ENCODE assay signal across 26 cellular contexts in the genomic region with DNA sequence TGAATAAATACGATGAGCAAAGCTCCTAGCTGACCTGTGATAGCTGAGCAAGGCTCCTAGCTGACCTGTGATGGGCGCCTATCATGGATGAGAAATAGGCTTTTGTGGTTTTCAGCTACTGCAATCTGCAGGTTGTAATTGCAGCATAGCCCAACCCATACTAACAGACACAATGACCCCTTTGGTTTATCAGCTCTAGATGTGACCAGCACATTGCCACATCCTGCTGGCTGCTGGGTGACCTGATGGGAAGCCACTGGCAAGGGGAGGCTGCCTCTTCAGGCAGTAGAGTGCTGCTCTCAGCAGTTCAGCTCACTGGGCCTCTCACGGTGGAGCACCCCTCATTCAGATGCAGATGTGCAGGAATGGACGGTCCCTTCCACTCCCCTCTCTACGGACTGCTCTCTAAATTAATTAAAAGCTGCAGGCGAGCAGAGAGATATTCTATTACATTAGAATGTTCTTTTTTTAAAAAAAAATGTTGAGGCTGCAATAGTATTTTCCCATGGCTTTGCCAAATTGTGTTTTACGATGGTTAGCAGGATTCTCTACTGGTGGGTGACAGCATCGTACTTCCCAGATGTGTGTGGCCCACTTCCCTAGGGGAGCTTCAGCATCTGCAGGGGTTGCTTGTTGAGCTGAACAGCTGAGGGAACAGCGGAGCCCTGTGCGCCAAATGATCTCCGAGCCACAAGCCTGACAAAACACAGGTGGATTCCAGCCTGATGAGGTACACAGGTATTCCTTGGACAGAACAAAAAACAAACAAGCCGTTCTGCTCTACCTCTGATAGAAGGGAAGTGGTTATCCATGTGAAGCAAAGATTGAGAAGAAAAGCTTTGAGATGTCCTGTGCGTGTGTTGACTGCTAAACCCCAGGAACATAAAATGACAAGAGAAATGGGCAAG.
DNase-seq lines count a peak whose midpoint lies in the region; ATAC-seq, FAIRE-seq and TF ChIP-seq lines count a peak whose summit lies in the region.
"Had no signal": no experiment of that assay in that cellular context is flagged by ENCODE, and none has a peak within 500 bp of the region (broad histone marks: within the 10 kb centered on the region; RNA-seq: fewer than 3 reads in every experiment).

No MANE protein-coding gene starts in this region.

- DNase-seq in SIG-M5 treated with dmso at 0.1 percent for 504 hours (lab: John Stamatoyannopoulos, UW; ENCODE audit: unreplicated experiment) (peak; percentile 34), SIG-M5 (lab: John Stamatoyannopoulos, UW) (no peak), OCI-M1 (lab: John Stamatoyannopoulos, UW) (peak; percentile 95), endodermal cell (peak; percentile 73), sciatic nerve (ENCODE audit: low spot score) (no peak), frontal cortex (ENCODE audit: low spot score in 2 of 2) (no peak), NCI-H2029 treated with DMSO at 0.1 percent for 48 hours (lab: John Stamatoyannopoulos, UW) (no peak), LoVo (ENCODE audit: low spot score) (no peak)
- DNase-seq: activated CD8-positive, alpha-beta memory T cell treated with anti-CD3 and anti-CD28 coated beads for 24 hours; activated T-cell treated with anti-CD3 and anti-CD28 coated beads, Interleukin-2, amount 50 U/mL, for 72 hours; dermis blood vessel endothelial cell; DMS 273 treated with DMSO at 0.1 percent for 48 hours; GF-D8; hypothalamus; left colon; NCI-H1105; NCI-H69; nucleus accumbens; RPMI8226; testis had no signal

- no peak overlapping the region for H3K27ac Mint-ChIP-seq in endodermal cell
- H3K27ac Mint-ChIP-seq: activated T-cell treated with anti-CD3 and anti-CD28 coated beads, Interleukin-2, amount 50 U/mL, for 72 hours; T-helper 1 cell treated with Interleukin-12 subunit alpha and Interleukin-12 subunit beta and Interleukin-4 antibody, amounts not matched to agents 30 μg/mL and 1 μg/mL, for 36 hours had no signal

- peak; percentile 55 for ATAC-seq in sciatic nerve
- ATAC-seq: activated T-cell treated with anti-CD3 and anti-CD28 coated beads, Interleukin-2, amount 50 U/mL, for 72 hours; GM12878; left colon had no signal

- FAIRE-seq in frontal cortex (lab: Jason Lieb, UNC), result no peak
- FAIRE-seq: A204.1, GM12878 had no signal

- no peak overlapping the region for H3K4me3 Mint-ChIP-seq in endodermal cell
- H3K4me3 Mint-ChIP-seq: activated T-cell treated with anti-CD3 and anti-CD28 coated beads, Interleukin-2, amount 50 U/mL, for 72 hours; T-helper 1 cell treated with Interleukin-12 subunit alpha and Interleukin-12 subunit beta and Interleukin-4 antibody, amounts not matched to agents 30 μg/mL and 1 μg/mL, for 36 hours had no signal

- H3K36me3 Mint-ChIP-seq in endodermal cell (ENCODE audit: low read depth), result peaks cover 3% of the 10 kb centered on the region

- 77 to 82% methylated on average over 7 to 13 of the region's 13 CpGs for WGBS in endodermal cell (ENCODE audit: insufficient coverage in 1 of 2, insufficient read length in 1 of 2), 2 experiments

- H3K27ac ChIP-seq in endodermal cell (ENCODE audit: low read depth, low read length), result no peak overlapping the region
- H3K27ac ChIP-seq: BLaER1 treated with 17β-estradiol and CSF1 and Interleukin-3, amounts not matched to agents 10 nM and 100 nM; epithelial cell of prostate; foreskin keratinocyte; testis had no signal

- no peak overlapping the region for H3K9ac ChIP-seq in endodermal cell (ENCODE audit: extremely low read depth, low read length, poor library complexity, severe bottlenecking)
- H3K9ac ChIP-seq: BLaER1 treated with 17β-estradiol and CSF1 and Interleukin-3, amounts not matched to agents 10 nM and 100 nM had no signal

- H3K9me3 Mint-ChIP-seq in endodermal cell, result peaks cover 4% of the 10 kb centered on the region
- H3K9me3 Mint-ChIP-seq: activated T-cell treated with anti-CD3 and anti-CD28 coated beads, Interleukin-2, amount 50 U/mL, for 72 hours; T-helper 1 cell treated with Interleukin-12 subunit alpha and Interleukin-12 subunit beta and Interleukin-4 antibody, amounts not matched to agents 30 μg/mL and 1 μg/mL, for 36 hours had no signal

- H3K4me1 ChIP-seq in endodermal cell (ENCODE audit: control insufficient read depth, insufficient read depth, low read length), result no peaks in the 10 kb centered on the region
- H3K4me1 ChIP-seq: BLaER1 treated with 17β-estradiol and CSF1 and Interleukin-3, amounts not matched to agents 10 nM and 100 nM; testis had no signal

- H3K9me3 ChIP-seq in endodermal cell (ENCODE audit: control insufficient read depth, low read length), result peaks cover 8% of the 10 kb centered on the region
- H3K9me3 ChIP-seq: BLaER1 treated with 17β-estradiol and CSF1 and Interleukin-3, amounts not matched to agents 10 nM and 100 nM; testis had no signal

- no peak for TF ChIP-seq CTCF in endodermal cell (conservative IDR thresholded peaks at IDR 0.05)

- H3K4me3 ChIP-seq in endodermal cell (ENCODE audit: low read length), result no peak overlapping the region
- H3K4me3 ChIP-seq: BLaER1 treated with 17β-estradiol and CSF1 and Interleukin-3, amounts not matched to agents 10 nM and 100 nM; GM12878; testis had no signal

- H3K36me3 ChIP-seq in endodermal cell (ENCODE audit: control insufficient read depth, insufficient read depth, low read length), result no peaks in the 10 kb centered on the region
- H3K36me3 ChIP-seq: BLaER1 treated with 17β-estradiol and CSF1 and Interleukin-3, amounts not matched to agents 10 nM and 100 nM had no signal

- intact Hi-C loops in sciatic nerve (cut with DNase I), result no loop called here

- peaks cover 100% of the 10 kb centered on the region for H3K27me3 ChIP-seq in endodermal cell (ENCODE audit: control insufficient read depth, insufficient read depth, low read length, poor library complexity, severe bottlenecking)
- H3K27me3 ChIP-seq: BLaER1 treated with 17β-estradiol and CSF1 and Interleukin-3, amounts not matched to agents 10 nM and 100 nM; foreskin keratinocyte; testis had no signal

- H3K4me1 Mint-ChIP-seq in endodermal cell, result peaks cover 19% of the 10 kb centered on the region

- peaks cover 100% of the 10 kb centered on the region for H3K27me3 Mint-ChIP-seq in endodermal cell (ENCODE audit: insufficient read depth)

Comparison
In these comparisons a context has a peak if more than half of its experiments do, and no peak if none do; other contexts are left out.
1. DNase-seq: peak in SIG-M5 treated with dmso at 0.1 percent for 504 hours (single experiment), OCI-M1 (single experiment) and endodermal cell (single experiment); none in SIG-M5 (single experiment), sciatic nerve (single experiment), frontal cortex (0 of 2), NCI-H2029 treated with DMSO at 0.1 percent for 48 hours (single experiment) and LoVo (single experiment).